Comparison of ENCODE assay signal across 22 cellular contexts in the genomic region with DNA sequence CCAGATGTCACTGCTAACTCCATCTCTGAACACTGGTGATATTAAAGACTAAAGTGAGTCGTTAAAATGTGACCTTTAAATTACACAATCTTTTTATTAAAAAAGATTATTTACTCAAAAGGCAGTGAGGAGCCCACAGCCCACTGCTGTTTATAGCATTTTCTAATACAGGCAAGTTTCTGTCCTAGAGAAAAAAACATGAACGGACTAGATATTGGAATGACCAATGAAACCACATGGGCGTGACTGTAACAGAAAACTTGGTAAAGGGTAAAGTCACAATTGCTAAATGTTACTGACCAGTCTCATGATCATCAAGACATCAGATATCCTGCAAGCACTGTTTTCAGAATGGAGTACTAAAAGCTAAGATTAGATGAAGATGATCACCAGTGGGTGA.
"Had no signal": no experiment of that assay in that cellular context is flagged by ENCODE, and none has a peak within 500 bp of the region (broad histone marks: within the 10 kb centered on the region; RNA-seq: fewer than 3 reads in every experiment).

No MANE protein-coding gene starts in this region.

- H3K36me3 ChIP-seq: colonic mucosa, esophagus muscularis mucosa, gastroesophageal sphincter, heart left ventricle, left lung, neural progenitor cell, tibial nerve, upper lobe of left lung, uterus had no signal

- H3K27me3 ChIP-seq: colonic mucosa, esophagus muscularis mucosa, gastroesophageal sphincter, hepatocyte, left lung, neural progenitor cell, testis, tibial nerve, upper lobe of left lung, uterus had no signal

- H3K27ac ChIP-seq: colonic mucosa, esophagus muscularis mucosa, gastroesophageal sphincter, heart left ventricle, hepatocyte, left lung, neural progenitor cell, parathyroid adenoma, testis, tibial nerve, upper lobe of left lung, uterus had no signal

- H3K4me3 ChIP-seq: colonic mucosa, esophagus muscularis mucosa, gastroesophageal sphincter, heart left ventricle, hepatocyte, left lung, neural progenitor cell, testis, tibial nerve, upper lobe of left lung, uterus had no signal

- DNase-seq: colonic mucosa; dermis blood vessel endothelial cell; effector memory CD4-positive, alpha-beta T cell; foreskin fibroblast; heart left ventricle; kidney; left lung; mesendoderm; midbrain; naive thymus-derived CD4-positive, alpha-beta T cell; stimulated activated CD4-positive, alpha-beta T cell treated with anti-CD3 and anti-CD28 coated beads, Interleukin-4, amount 100 ng/mL, for 4 hours; stimulated activated naive CD8-positive, alpha-beta T cell treated with anti-CD3 and anti-CD28 coated beads, Interleukin-15, Interleukin-2, amounts not matched to agents 100 U/mL and 50 U/mL, for 24 hours; substantia nigra; testis; upper lobe of left lung; uterus had no signal

- H3K9me3 ChIP-seq: colonic mucosa, esophagus muscularis mucosa, gastroesophageal sphincter, left lung, testis, tibial nerve, upper lobe of left lung, uterus had no signal

- H3K4me1 ChIP-seq: colonic mucosa, esophagus muscularis mucosa, gastroesophageal sphincter, heart left ventricle, left lung, parathyroid adenoma, testis, tibial nerve, upper lobe of left lung, uterus had no signal
